ENCODE assay signal across 13 cellular contexts in the genomic region with DNA sequence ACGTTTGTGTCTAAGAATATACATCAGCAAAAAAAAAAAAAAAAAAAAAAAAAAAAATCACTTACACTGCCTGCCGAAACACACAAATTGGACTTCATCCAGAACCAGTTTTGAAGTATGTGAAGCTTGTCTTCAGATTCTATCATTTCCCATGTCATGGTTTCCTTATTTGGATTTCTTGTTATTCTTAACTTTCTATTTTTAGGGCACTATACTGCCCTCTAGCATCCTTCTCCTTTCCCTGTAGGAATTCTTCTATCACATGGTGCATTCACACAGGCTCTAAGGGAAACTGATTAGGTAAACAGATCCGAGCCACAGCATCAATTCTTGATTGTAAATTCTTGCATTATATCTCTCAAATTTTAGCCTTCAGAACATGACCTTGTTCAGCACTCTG.
DNase-seq lines count a peak whose midpoint lies in the region; ATAC-seq and TF ChIP-seq lines count a peak whose summit lies in the region.
"Had no signal": no experiment of that assay in that cellular context is flagged by ENCODE, and none has a peak within 500 bp of the region (broad histone marks: within the 10 kb centered on the region; RNA-seq: fewer than 3 reads in every experiment).

No MANE protein-coding gene starts in this region.

- peak; percentile 24 for DNase-seq in NCI-H748 (lab: John Stamatoyannopoulos, UW; ENCODE audit: unreplicated experiment)
- DNase-seq in NCI-H748 treated with DMSO at 0.1 percent for 48 hours (lab: John Stamatoyannopoulos, UW) = no peak
- peak; percentile 49 for DNase-seq in NCI-H69 (lab: John Stamatoyannopoulos, UW)
- DNase-seq in globus pallidus (ENCODE audit: low spot score) = peak; percentile 37
- DNase-seq in smooth muscle cell (lab: John Stamatoyannopoulos, UW; ENCODE audit: unreplicated experiment) = no peak
- no peak for DNase-seq in activated CD8-positive, alpha-beta memory T cell treated with anti-CD3 and anti-CD28 coated beads, Interleukin-2, amount 50 U/mL, for 4 hours
- no peak for DNase-seq in CD1c-positive myeloid dendritic cell (ENCODE audit: extremely low spot score)
- DNase-seq: activated CD8-positive, alpha-beta T cell treated with anti-CD3 and anti-CD28 coated beads for 36 hours; activated naive CD4-positive, alpha-beta T cell treated with Interleukin-2 at 50 U/mL for 16 hours; central memory CD4-positive, alpha-beta T cell; MG63; naive thymus-derived CD8-positive, alpha-beta T cell had no signal

- H3F3A ChIP-seq in smooth muscle cell (ENCODE audit: low read depth) = no peaks in the 10 kb centered on the region

- no peak overlapping the region for H2AFZ ChIP-seq in smooth muscle cell (ENCODE audit: low read depth)

- H3K9ac ChIP-seq in smooth muscle cell (ENCODE audit: low read depth) = no peak overlapping the region

- H3K4me1 ChIP-seq in smooth muscle cell (ENCODE audit: low read depth) = no peaks in the 10 kb centered on the region

- WGBS in smooth muscle cell (ENCODE audit: low lambda C conversion rate) = 67% methylated on average over 3 of the region's 3 CpGs

- no peak overlapping the region for H3K4me3 ChIP-seq in smooth muscle cell
- H3K4me3 ChIP-seq: MG63 had no signal

- no peak overlapping the region for H3K4me2 ChIP-seq in smooth muscle cell

- H4K20me1 ChIP-seq in smooth muscle cell (ENCODE audit: low read depth) = no peaks in the 10 kb centered on the region

- TF ChIP-seq CTCF in smooth muscle cell (IDR thresholded peaks at IDR 0.05; ENCODE audit: borderline replicate concordance, insufficient read depth, poor library complexity, severe bottlenecking) = peak; percentile 39

- H3K36me3 ChIP-seq in smooth muscle cell (ENCODE audit: low read depth) = no peaks in the 10 kb centered on the region
- H3K36me3 ChIP-seq: MG63 had no signal

- H3K27ac ChIP-seq in smooth muscle cell (ENCODE audit: low read depth) = no peak overlapping the region

- no peak for ATAC-seq in HG03378 (IDR thresholded peaks at IDR 0.05; ENCODE audit: unreplicated experiment)
- ATAC-seq: activated CD8-positive, alpha-beta T cell treated with anti-CD3 and anti-CD28 coated beads for 36 hours; naive thymus-derived CD8-positive, alpha-beta T cell had no signal

- H3K79me2 ChIP-seq in smooth muscle cell (ENCODE audit: low read depth) = no peaks in the 10 kb centered on the region

- H3K27me3 ChIP-seq in smooth muscle cell (ENCODE audit: low read depth) = no peaks in the 10 kb centered on the region
- H3K27me3 ChIP-seq: MG63 had no signal

- no peaks in the 10 kb centered on the region for H3K9me3 ChIP-seq in smooth muscle cell (replicated peaks; ENCODE audit: low read depth)
- H3K9me3 ChIP-seq: MG63 had no signal

Comparison
In these comparisons a context has a peak if more than half of its experiments do, and no peak if none do; other contexts are left out.
1. DNase-seq: peak in NCI-H748 (single experiment), NCI-H69 (single experiment) and globus pallidus (single experiment); none in NCI-H748 treated with DMSO at 0.1 percent for 48 hours (single experiment), smooth muscle cell (single experiment), activated CD8-positive, alpha-beta memory T cell treated with anti-CD3 and anti-CD28 coated beads, Interleukin-2, amount 50 U/mL, for 4 hours (single experiment) and CD1c-positive myeloid dendritic cell (single experiment).